34 cellular contexts compared by ENCODE assay signal in the genomic region with DNA sequence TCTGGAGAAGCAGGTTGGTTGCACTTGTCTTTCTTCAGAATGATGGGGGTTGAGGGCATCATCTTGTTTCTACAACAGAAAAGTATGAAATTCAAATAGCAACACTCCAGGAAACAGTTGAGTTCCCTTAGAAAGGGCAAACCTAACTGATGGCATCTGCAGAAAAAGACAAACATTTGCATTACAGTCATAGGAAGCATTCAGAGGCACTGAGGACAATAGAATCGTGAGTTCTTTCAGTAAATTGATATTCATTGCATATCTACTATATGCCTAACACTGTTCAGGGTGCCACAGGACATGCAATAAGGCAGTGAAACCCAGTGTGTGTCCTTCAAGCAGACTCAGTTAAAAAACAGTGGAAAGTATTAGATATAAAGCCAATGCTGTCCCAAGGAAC. TPM values are rescaled to one million over a fixed set of nuclear protein-coding genes. Genes with fewer than 3 reads are reported as not detected.
"Had no signal": no experiment of that assay in that cellular context is flagged by ENCODE, and none has a peak within 500 bp of the region (broad histone marks: within the 10 kb centered on the region; RNA-seq: fewer than 3 reads in every experiment).

No MANE protein-coding gene starts in this region.

- H3K27ac ChIP-seq: ascending aorta, breast epithelium, cardiac muscle cell, colonic mucosa, epithelial cell of prostate, gastroesophageal sphincter had no signal

- H3K36me3 ChIP-seq: ascending aorta, breast epithelium, cardiac muscle cell, colonic mucosa, esophagus squamous epithelium, gastroesophageal sphincter, heart right ventricle had no signal

- FAIRE-seq: endometrium, endothelial cell of umbilical vein had no signal

- H3K9me3 ChIP-seq: ascending aorta, breast epithelium, colonic mucosa, esophagus squamous epithelium, gastroesophageal sphincter had no signal

- H3K27me3 ChIP-seq: ascending aorta, breast epithelium, cardiac muscle cell, colonic mucosa, esophagus squamous epithelium, gastroesophageal sphincter, heart right ventricle had no signal

- DNase-seq: activated CD4-positive, alpha-beta memory T cell treated with anti-CD3 and anti-CD28 coated beads, Interleukin-2, amount 10 ng/mL, durations not matched to agents 7 days and 5 days; activated CD4-positive, alpha-beta T cell treated with anti-CD3 and anti-CD28 coated beads for 36 hours; activated CD4-positive, alpha-beta T cell treated with anti-CD3 and anti-CD28 coated beads, Interleukin-2, amount 10 ng/mL, durations not matched to agents 24 days and 14 days; activated CD4-positive, CD25-positive, alpha-beta regulatory T cell; activated CD4-positive, CD25-positive, alpha-beta regulatory T cell treated with anti-CD3 and anti-CD28 coated beads, Interleukin-2, amount 50 U/mL, for 72 hours; activated CD8-positive, alpha-beta memory T cell treated with anti-CD3 and anti-CD28 coated beads, Interleukin-2, amount 50 U/mL, for 48 hours; activated gamma-delta T cell; activated naive CD4-positive, alpha-beta T cell; activated naive CD4-positive, alpha-beta T cell treated with anti-CD3 and anti-CD28 coated beads, Interleukin-2, amount 10 ng/mL, durations not matched to agents 7 days and 5 days; activated naive CD8-positive, alpha-beta T cell treated with anti-CD3 and anti-CD28 coated beads, Interleukin-2, amount 10 ng/mL, durations not matched to agents 7 days and 5 days; activated T-cell treated with anti-CD3 and anti-CD28 coated beads for 4 hours; activated T-cell treated with anti-CD3 and anti-CD28 coated beads, Interleukin-2, amount 50 U/mL, for 24 hours; activated T-cell treated with anti-CD3 and anti-CD28 coated beads, Interleukin-2, amount 50 U/mL, for 72 hours; central memory CD4-positive, alpha-beta T cell; cerebellar nuclear complex; colonic mucosa; effector CD8-positive, alpha-beta T cell; esophagus squamous epithelium; foreskin melanocyte; heart right ventricle; T-helper 2 cell had no signal

- H3K4me1 ChIP-seq: ascending aorta, breast epithelium, colonic mucosa had no signal

- H3K4me3 ChIP-seq: ascending aorta, breast epithelium, cardiac muscle cell, colonic mucosa, esophagus squamous epithelium, gastroesophageal sphincter, heart right ventricle had no signal

RNA-seq across cellular contexts. Expression of a gene that starts 41.1 kb away (rescaled TPM):
- total RNA-seq: activated CD4-positive, alpha-beta memory T cell treated with anti-CD3 and anti-CD28 coated beads, Interleukin-2, amount 10 ng/mL, durations not matched to agents 7 days and 5 days; activated CD4-positive, alpha-beta T cell treated with anti-CD3 and anti-CD28 coated beads for 36 hours; activated CD4-positive, alpha-beta T cell treated with anti-CD3 and anti-CD28 coated beads, Interleukin-2, amount 10 ng/mL, durations not matched to agents 24 days and 14 days; activated naive CD4-positive, alpha-beta T cell treated with anti-CD3 and anti-CD28 coated beads, Interleukin-2, amount 50 U/mL, for 72 hours; activated naive CD8-positive, alpha-beta T cell treated with anti-CD3 and anti-CD28 coated beads, Interleukin-2, amount 10 ng/mL, durations not matched to agents 7 days and 5 days; activated T-cell treated with anti-CD3 and anti-CD28 coated beads, Interleukin-2, amount 50 U/mL, for 72 hours; ascending aorta; breast epithelium; cardiac muscle cell; colonic mucosa; dermis microvascular lymphatic vessel endothelial cell; endothelial cell of umbilical vein; esophagus squamous epithelium; fibroblast of lung; fibroblast of villous mesenchyme; glomerular endothelial cell had no signal
- polyA plus RNA-seq: cardiac muscle cell, endothelial cell of umbilical vein, esophagus, fibroblast of lung had no signal

RNA-seq across cellular contexts. Expression of a gene that starts 42.3 kb away (rescaled TPM):
- total RNA-seq: activated CD4-positive, alpha-beta memory T cell treated with anti-CD3 and anti-CD28 coated beads, Interleukin-2, amount 10 ng/mL, durations not matched to agents 7 days and 5 days; activated CD4-positive, alpha-beta T cell treated with anti-CD3 and anti-CD28 coated beads for 36 hours; activated CD4-positive, alpha-beta T cell treated with anti-CD3 and anti-CD28 coated beads, Interleukin-2, amount 10 ng/mL, durations not matched to agents 24 days and 14 days; activated naive CD4-positive, alpha-beta T cell treated with anti-CD3 and anti-CD28 coated beads, Interleukin-2, amount 50 U/mL, for 72 hours; activated naive CD8-positive, alpha-beta T cell treated with anti-CD3 and anti-CD28 coated beads, Interleukin-2, amount 10 ng/mL, durations not matched to agents 7 days and 5 days; activated T-cell treated with anti-CD3 and anti-CD28 coated beads, Interleukin-2, amount 50 U/mL, for 72 hours; ascending aorta; cardiac muscle cell; dermis microvascular lymphatic vessel endothelial cell; endothelial cell of umbilical vein; fibroblast of lung had no signal
- polyA plus RNA-seq: cardiac muscle cell, endothelial cell of umbilical vein, fibroblast of lung had no signal
